18 cellular contexts compared by ENCODE assay signal in the genomic region with DNA sequence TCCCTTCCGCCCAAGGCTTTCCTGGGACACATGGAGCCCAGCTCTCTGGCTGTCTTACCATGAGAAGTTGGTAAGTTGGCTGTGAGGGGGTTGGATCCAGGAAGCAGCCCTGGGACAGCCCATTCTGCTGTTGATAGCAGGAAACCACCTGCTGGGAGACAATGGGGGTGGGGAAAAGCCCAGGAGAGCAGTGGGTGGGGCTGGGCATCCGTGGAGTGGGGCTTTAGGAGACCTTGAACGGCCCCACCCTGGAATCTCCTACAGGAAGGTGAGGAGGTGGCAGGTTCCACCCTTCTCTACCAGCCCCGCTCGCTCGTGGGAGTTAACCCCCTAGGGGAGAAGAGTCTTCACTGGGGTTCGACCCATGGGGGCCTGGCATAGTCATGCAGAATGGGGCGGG. TPM values are rescaled to one million over a fixed set of nuclear protein-coding genes. Genes with fewer than 3 reads are reported as not detected.
DNase-seq lines count a peak whose midpoint lies in the region; ATAC-seq, FAIRE-seq and TF ChIP-seq lines count a peak whose summit lies in the region.
"Had no signal": no experiment of that assay in that cellular context is flagged by ENCODE, and none has a peak within 500 bp of the region (broad histone marks: within the 10 kb centered on the region; RNA-seq: fewer than 3 reads in every experiment).

No MANE protein-coding gene starts in this region.

- no peaks in the 10 kb centered on the region for H3K79me2 ChIP-seq in HepG2 (ENCODE audit: insufficient read depth, low read length)

- H2AFZ ChIP-seq in HepG2 (ENCODE audit: low read length) = no peak overlapping the region
- H2AFZ ChIP-seq: GM23248 had no signal

- no peak overlapping the region for H3K4me2 ChIP-seq in HepG2 (ENCODE audit: low read depth, low read length)

- 48% methylated on average over 7 of the region's 8 CpGs for WGBS in HepG2 (ENCODE audit: low lambda C conversion rate)

- FAIRE-seq in GM12891 (lab: Jason Lieb, UNC) (no peak), HepG2 (lab: Jason Lieb, UNC) (no peak)
- FAIRE-seq: bronchial epithelial cell had no signal

- TF ChIP-seq EP300 in HepG2 (IDR thresholded peaks at IDR 0.05; ENCODE audit: low read depth in 2 of 2, low read length in 2 of 2) (no peak), HepG2 (CRISPR knock-in tag; IDR thresholded peaks at IDR 0.05; ENCODE audit: borderline replicate concordance) (no peak)

- TF ChIP-seq POLR2A in GM12891 (IDR thresholded peaks at IDR 0.05; ENCODE audit: low read depth, low read length) (no peak), HepG2 (IDR thresholded peaks at IDR 0.05; ENCODE audit: insufficient read depth in 1 of 2, low read depth in 2 of 2, low read length in 2 of 2) (no peak)

- in situ Hi-C loops in HepG2 (cut with HindIII; ENCODE audit: extremely low pct_ligation_motif_present, low pct_unique_long_range_greater_than_20kb) = no loop called here

- no peaks in the 10 kb centered on the region for H3K9me3 ChIP-seq in A673 (ENCODE audit: low read depth, low read length, poor library complexity, severe bottlenecking)
- H3K9me3 ChIP-seq in HepG2 (ENCODE audit: low read length) = no peaks in the 10 kb centered on the region
- H3K9me3 ChIP-seq: esophagus muscularis mucosa had no signal

- CTCF ChIA-PET in A673 (lab: Charles Lee) (interaction anchor here (0.6 kb wide), 1 partner anchor 18 kb away, joined by 7 read pairs; no protein-coding TSS in a partner anchor), RWPE1 (lab: Yijun Ruan, JAX) (interaction anchor here (0.5 to 0.6 kb wide), 2 partner anchors 17 to 252 kb away, joined by 3 read pairs; no protein-coding TSS in a partner anchor), HepG2 (lab: Yijun Ruan, JAX; ENCODE audit: low intra/inter-chr PET ratio, low total read pairs) (no interaction called here)

- DNase-seq in A673 (ENCODE audit: low spot score) (peak; percentile 89), GM12891 (ENCODE audit: insufficient read length, low spot score) (peak; percentile 19), RWPE1 (ENCODE audit: low spot score) (no peak), left colon (peak; percentile 68 to 72), HPDE6-E6E7 (ENCODE audit: extremely low spot score) (no peak), HepG2 (ENCODE audit: low spot score) (no peak), progenitor cell of endocrine pancreas (ENCODE audit: low spot score, unreplicated experiment) (no peak)
- DNase-seq: activated B cell treated with CpG ODN at 0.5 μM for 24 hours, C1 segment of cervical spinal cord, GM23248, natural killer cell, NCI-H1048, NCI-H2081 treated with DMSO at 0.1 percent for 48 hours, NCI-H526 treated with DMSO at 0.1 percent for 48 hours had no signal

- peaks cover 22% of the 10 kb centered on the region for H3K4me1 ChIP-seq in A673 (ENCODE audit: insufficient read depth, low read length, poor library complexity, severe bottlenecking)
- peaks cover 7% of the 10 kb centered on the region; the same call in 1 of the 2 replicates for H3K4me1 ChIP-seq in HepG2 (ENCODE audit: insufficient read depth, low read length)

- ATAC-seq in left colon (peak; percentile 88), HepG2 (no peak)
- ATAC-seq: activated T-helper 17 cell treated with anti-CD3 and anti-CD28 coated beads, Interleukin-2, amount 50 U/mL, for 72 hours; natural killer cell had no signal

- H3K27ac ChIP-seq in A673 (ENCODE audit: low read depth, low read length, poor library complexity, severe bottlenecking) = no peak overlapping the region
- peak overlapping the region; percentile 77 for H3K27ac ChIP-seq in RWPE1
- no peak overlapping the region for H3K27ac ChIP-seq in HepG2 (ENCODE audit: extremely low read length, insufficient read depth, low read length)
- H3K27ac ChIP-seq: esophagus muscularis mucosa, GM23248 had no signal

- no peaks in the 10 kb centered on the region for H4K20me1 ChIP-seq in HepG2 (ENCODE audit: insufficient read depth, low read length)

- TF ChIP-seq CTCF in A673 (conservative IDR thresholded peaks at IDR 0.05; ENCODE audit: low read depth, low read length) (no peak), RWPE1 (conservative IDR thresholded peaks at IDR 0.05; ENCODE audit: low read depth) (no peak), HepG2 (CRISPR knock-in tag; IDR thresholded peaks at IDR 0.05) (no peak), progenitor cell of endocrine pancreas (IDR thresholded peaks at IDR 0.05; ENCODE audit: unreplicated experiment) (no peak)

- no peak for TF ChIP-seq RAD21 in HepG2 (CRISPR knock-in tag; IDR thresholded peaks at IDR 0.05)

- BruUV-seq in A673 (replicated peaks; lab: Mats Ljungman, UMichigan) (no TSS peak), HepG2 (replicated peaks; lab: Mats Ljungman, UMichigan) (no TSS peak)

- intact Hi-C loops in A673 (cut with micrococcal nuclease; ENCODE audit: unreplicated experiment) (no loop called here), left colon (cut with DNase I, micrococcal nuclease) (no loop called here), HepG2 (cut with micrococcal nuclease; ENCODE audit: unreplicated experiment) (no loop called here)

- H3K27me3 ChIP-seq in A673 (replicated peaks; ENCODE audit: insufficient read depth, low read depth, low read length, poor library complexity) (no peaks in the 10 kb centered on the region), HepG2 (ENCODE audit: control insufficient read depth in 1 of 2, insufficient read depth in 2 of 2, low read length in 2 of 2) (peaks cover 2 to 35% of the 10 kb centered on the region in 2 experiments; a peak in 3 of 5 replicates)

- no peaks in the 10 kb centered on the region for H3K36me3 ChIP-seq in A673 (ENCODE audit: insufficient read depth, low read length, poor library complexity, severe bottlenecking)
- no peaks in the 10 kb centered on the region for H3K36me3 ChIP-seq in HepG2 (replicated peaks in 1 of 2; ENCODE audit: control insufficient read depth in 1 of 2, insufficient read depth in 2 of 2, low read length in 2 of 2)

- peaks cover 10% of the 10 kb centered on the region for H3K4me1 Mint-ChIP-seq in progenitor cell of endocrine pancreas (ENCODE audit: low read depth)
- H3K4me1 Mint-ChIP-seq: natural killer cell had no signal

- H3K27me3 Mint-ChIP-seq in progenitor cell of endocrine pancreas = peaks cover 33% of the 10 kb centered on the region

- H3K9me3 Mint-ChIP-seq in progenitor cell of endocrine pancreas (ENCODE audit: low read depth) = no peaks in the 10 kb centered on the region
- H3K9me3 Mint-ChIP-seq: activated B cell treated with CpG ODN at 0.5 μM for 24 hours; activated T-helper 17 cell treated with anti-CD3 and anti-CD28 coated beads, Interleukin-2, amount 50 U/mL, for 72 hours; natural killer cell had no signal

- H3K4me3 Mint-ChIP-seq in progenitor cell of endocrine pancreas (ENCODE audit: low read depth) = no peak overlapping the region
- H3K4me3 Mint-ChIP-seq: activated B cell treated with CpG ODN at 0.5 μM for 24 hours; activated T-helper 17 cell treated with anti-CD3 and anti-CD28 coated beads, Interleukin-2, amount 50 U/mL, for 72 hours; natural killer cell had no signal

- H3K4me3 ChIP-seq in A673 (ENCODE audit: low read depth, low read length, poor library complexity, severe bottlenecking) (no peak overlapping the region), HepG2 (replicated peaks in 1 of 3; ENCODE audit: insufficient read depth in 1 of 3, low read depth in 2 of 3, low read length in 3 of 3) (no peak overlapping the region)
- H3K4me3 ChIP-seq: esophagus muscularis mucosa, GM23248 had no signal

- no peaks in the 10 kb centered on the region for H3K36me3 Mint-ChIP-seq in progenitor cell of endocrine pancreas (ENCODE audit: insufficient read depth)
- H3K36me3 Mint-ChIP-seq: natural killer cell had no signal

- POLR2A ChIA-PET in A673 (lab: Charles Lee; ENCODE audit: low non-redundant PET) (no interaction called here), RWPE1 (lab: Yijun Ruan, JAX; ENCODE audit: low non-redundant PET) (no interaction called here), HepG2 (lab: Yijun Ruan, JAX) (no interaction called here)

- no peak overlapping the region for H3K9ac ChIP-seq in HepG2 (ENCODE audit: insufficient read depth, low read depth, low read length)
- H3K9ac ChIP-seq: GM23248 had no signal

- no peak overlapping the region for H3K27ac Mint-ChIP-seq in progenitor cell of endocrine pancreas
- H3K27ac Mint-ChIP-seq: activated B cell treated with CpG ODN at 0.5 μM for 24 hours; activated T-helper 17 cell treated with anti-CD3 and anti-CD28 coated beads, Interleukin-2, amount 50 U/mL, for 72 hours; natural killer cell had no signal

TF ChIP-seq in GM12891, 5 proteins besides CTCF, POLR2A, EP300 and RAD21 (continues in another document):
- TF ChIP-seq PAX5 (IDR thresholded peaks at IDR 0.05; ENCODE audit: insufficient read depth, low read length, severe bottlenecking) (no peak), SPI1 (IDR thresholded peaks at IDR 0.05; ENCODE audit: low read depth, low read length) (no peak)

RNA-seq across cellular contexts. Expression of gene TMEM92, which starts 5.8 kb away (rescaled TPM):
- total RNA-seq in A673 (2021) = 0.19 TPM in 1 of 2 replicates, not detected in the other
- 0.14 TPM for polyA plus RNA-seq in GM12891 (2012; ENCODE audit: low read depth, missing spikeins)
- total RNA-seq in left colon = 1 to 10 TPM; 3.4 to 9.4 TPM
- total RNA-seq in HepG2 (2016; rRNA removed; fragmentation: Illumina TruSeq; extraction: Trizol) = not detected in 2 replicates
- not detected in 2 replicates for total RNA-seq in HepG2 (2016; cell fraction: cytosol; rRNA removed; fragmentation: Illumina TruSeq; extraction: Trizol; ENCODE audit: low read depth)
- not detected in 2 replicates for total RNA-seq in HepG2 (2016; cell fraction: insoluble cytoplasmic fraction; rRNA removed; fragmentation: Illumina TruSeq; extraction: Trizol)
- total RNA-seq in HepG2 (2016; cell fraction: membrane; rRNA removed; fragmentation: Illumina TruSeq; extraction: Trizol) = 0.14 TPM in 1 of 2 replicates, not detected in the other
- not detected in 2 replicates for total RNA-seq in HepG2 (2016; cell fraction: nucleus; rRNA removed; fragmentation: Illumina TruSeq; extraction: Trizol)
- polyA plus RNA-seq in HepG2 (2011; rRNA removed) = 0.07 and 0.10 TPM in 2 replicates
- 0.25 and 0.47 TPM in 2 replicates for polyA plus RNA-seq in HepG2 (2011; cell fraction: cytosol; rRNA removed)
- polyA plus RNA-seq in HepG2 (2011; cell fraction: nucleus; rRNA removed) = 0.07 and 0.08 TPM in 2 replicates
- polyA plus RNA-seq in HepG2 (2012) = 0.11 and 0.31 TPM in 2 replicates
- 0.05 and 0.06 TPM in 2 replicates for polyA plus RNA-seq in HepG2 (2016; cell fraction: cytosol; fragmentation: Illumina TruSeq; extraction: Trizol; ENCODE audit: low read depth)
- polyA plus RNA-seq in HepG2 (2016; cell fraction: insoluble cytoplasmic fraction; fragmentation: Illumina TruSeq; extraction: Trizol; ENCODE audit: low read depth) = not detected in 2 replicates
- 0.23 TPM in 1 of 2 replicates, not detected in the other for polyA plus RNA-seq in HepG2 (2016; cell fraction: membrane; fragmentation: Illumina TruSeq; extraction: Trizol; ENCODE audit: low read depth)
- not detected in 2 replicates for polyA plus RNA-seq in HepG2 (2016; cell fraction: nucleus; fragmentation: Illumina TruSeq; extraction: Trizol; ENCODE audit: insufficient read depth, low read depth)
- 0.32 and 15.1 TPM in 2 replicates for polyA minus RNA-seq in HepG2 (2011; rRNA and poly(A)+ RNA removed; ENCODE audit: low replicate concordance)
- polyA minus RNA-seq in HepG2 (2011; cell fraction: cytosol; rRNA and poly(A)+ RNA removed) = not detected in 2 replicates
- not detected in 2 replicates for polyA minus RNA-seq in HepG2 (2011; cell fraction: nucleus; rRNA and poly(A)+ RNA removed)
- 7.4 and 7.6 TPM in 2 replicates for total RNA-seq in progenitor cell of endocrine pancreas
- total RNA-seq: activated B cell treated with CpG ODN at 0.5 μM for 24 hours, lung microvascular endothelial cell, natural killer cell had no signal
- polyA plus RNA-seq: GM23248 had no signal

Comparison
In these comparisons a context has a peak if more than half of its experiments do, and no peak if none do; other contexts are left out.
1. DNase-seq: peak in A673 (single experiment), GM12891 (single experiment) and left colon (2 of 2); none in RWPE1 (single experiment), HPDE6-E6E7 (single experiment), HepG2 (single experiment) and progenitor cell of endocrine pancreas (single experiment).